In the genomic region with DNA sequence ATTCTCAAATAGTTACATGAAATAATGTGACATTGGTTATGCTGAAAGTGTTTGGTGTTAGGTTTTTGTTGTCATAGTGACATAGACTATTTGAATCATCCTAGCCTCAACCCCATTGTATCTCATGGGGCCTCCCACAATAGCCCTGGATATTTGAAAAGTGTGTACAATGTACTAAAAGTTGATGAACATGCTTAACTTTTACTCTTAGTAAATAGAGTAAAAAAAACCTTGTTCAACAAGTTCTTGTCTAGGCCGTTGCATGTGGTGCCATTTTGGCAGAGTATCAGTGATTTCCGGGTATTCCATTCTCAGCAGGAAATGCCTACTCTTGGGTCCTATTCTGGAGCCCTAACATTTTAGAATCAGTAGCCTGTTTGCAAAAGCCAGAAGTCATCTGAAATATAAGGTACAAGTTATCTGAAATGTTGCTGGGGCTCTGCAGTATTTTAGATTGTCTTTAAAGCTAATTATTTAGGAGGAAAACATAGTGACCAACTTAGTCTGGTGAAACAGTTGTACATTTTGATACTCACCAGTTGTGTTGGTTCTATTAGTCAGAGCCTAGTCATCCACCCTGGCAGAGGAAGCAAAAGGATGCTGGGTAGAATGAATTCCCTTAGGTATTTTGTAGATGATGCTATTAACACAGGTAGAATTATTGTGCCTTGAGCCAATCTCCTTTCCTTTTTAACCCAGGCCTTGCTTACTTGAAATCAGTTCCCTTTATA, we compare ENCODE assay signal across 8 cellular contexts.
DNase-seq lines count a peak whose midpoint lies in the region; ATAC-seq and TF ChIP-seq lines count a peak whose summit lies in the region.

No MANE protein-coding gene starts in this region.

- no peaks in the 10 kb centered on the region for H3K27me3 Mint-ChIP-seq in GM23338 (ENCODE audit: insufficient read depth, low read depth, poor library complexity)

- peaks cover 13% of the 10 kb centered on the region for H3K4me1 Mint-ChIP-seq in GM23338

- no peak overlapping the region for H3K27ac Mint-ChIP-seq in GM23338

- H3F3A ChIP-seq in GM23338 (replicated peaks; ENCODE audit: low read depth) = no peaks in the 10 kb centered on the region

- H3K36me3 Mint-ChIP-seq in GM23338 (ENCODE audit: low read depth) = peaks cover 7% of the 10 kb centered on the region; the same call in 2 of the 3 replicates

- DNase-seq in GM04503 (ENCODE audit: low read depth) = peak; percentile 48
- peak; percentile 25 for DNase-seq in NCI-H82 treated with DMSO at 0.1 percent for 48 hours (lab: John Stamatoyannopoulos, UW; ENCODE audit: unreplicated experiment)
- DNase-seq in dermis microvascular lymphatic vessel endothelial cell (ENCODE audit: low read depth in 2 of 2) = peak; percentile 68 to 90
- peak; percentile 87 for DNase-seq in skeletal muscle cell (ENCODE audit: low read depth)
- DNase-seq in RPMI8226 = no peak
- no peak for DNase-seq in GM23338 (ENCODE audit: low spot score)
- DNase-seq in SK-N-DZ (ENCODE audit: low spot score) = no peak
- no peak for DNase-seq in cerebellum (ENCODE audit: low spot score)

- H3K9me3 Mint-ChIP-seq in GM23338 = no peaks in the 10 kb centered on the region

- H2AFZ ChIP-seq in GM23338 = no peak overlapping the region

- H3K27ac ChIP-seq in GM23338 (ENCODE audit: low read depth) = no peak overlapping the region

- no peak overlapping the region for H3K4me3 ChIP-seq in skeletal muscle cell (ENCODE audit: low read depth, low read length)
- no peak overlapping the region for H3K4me3 ChIP-seq in GM23338

- no peak overlapping the region for H3K4me2 ChIP-seq in GM23338

- ATAC-seq in GM23338 = no peak

- H3K4me1 ChIP-seq in GM23338 (ENCODE audit: insufficient read depth) = peaks cover 5% of the 10 kb centered on the region; the same call in 1 of the 2 replicates

- H3K27me3 ChIP-seq in GM23338 (ENCODE audit: insufficient read depth) = no peaks in the 10 kb centered on the region

- no peak overlapping the region for H3K4me3 Mint-ChIP-seq in GM23338

- H3K36me3 ChIP-seq in GM23338 (ENCODE audit: insufficient read depth) = no peaks in the 10 kb centered on the region

- H3K79me2 ChIP-seq in GM23338 (replicated peaks; ENCODE audit: insufficient read depth) = no peaks in the 10 kb centered on the region

- no peak for TF ChIP-seq CTCF in GM23338 (conservative IDR thresholded peaks at IDR 0.05; ENCODE audit: low read depth in 2 of 2)

- H3K9me2 ChIP-seq in GM23338 (ENCODE audit: insufficient read depth) = no peaks in the 10 kb centered on the region

- H4K20me1 ChIP-seq in GM23338 (replicated peaks; ENCODE audit: insufficient read depth) = no peaks in the 10 kb centered on the region; the same call in 1 of the 2 replicates

TF ChIP-seq in GM23338, 12 proteins besides CTCF, POLR2A, EP300 and RAD21 (continues in another document):
- TF ChIP-seq STAT1 (IDR thresholded peaks at IDR 0.05; ENCODE audit: unreplicated experiment) (no peak), ZNF114 (CRISPR knock-in tag; IDR thresholded peaks at IDR 0.05) (no peak), POLR2AphosphoS5 (IDR thresholded peaks at IDR 0.05; ENCODE audit: low read depth) (no peak), EZH2phosphoT487 (IDR thresholded peaks at IDR 0.05; ENCODE audit: unreplicated experiment) (no peak), NANOG (IDR thresholded peaks at IDR 0.05; ENCODE audit: borderline replicate concordance) (no peak), EZH2 (IDR thresholded peaks at IDR 0.05; ENCODE audit: low read depth, unreplicated experiment) (no peak)
- TF ChIP-seq, protein P1, sequence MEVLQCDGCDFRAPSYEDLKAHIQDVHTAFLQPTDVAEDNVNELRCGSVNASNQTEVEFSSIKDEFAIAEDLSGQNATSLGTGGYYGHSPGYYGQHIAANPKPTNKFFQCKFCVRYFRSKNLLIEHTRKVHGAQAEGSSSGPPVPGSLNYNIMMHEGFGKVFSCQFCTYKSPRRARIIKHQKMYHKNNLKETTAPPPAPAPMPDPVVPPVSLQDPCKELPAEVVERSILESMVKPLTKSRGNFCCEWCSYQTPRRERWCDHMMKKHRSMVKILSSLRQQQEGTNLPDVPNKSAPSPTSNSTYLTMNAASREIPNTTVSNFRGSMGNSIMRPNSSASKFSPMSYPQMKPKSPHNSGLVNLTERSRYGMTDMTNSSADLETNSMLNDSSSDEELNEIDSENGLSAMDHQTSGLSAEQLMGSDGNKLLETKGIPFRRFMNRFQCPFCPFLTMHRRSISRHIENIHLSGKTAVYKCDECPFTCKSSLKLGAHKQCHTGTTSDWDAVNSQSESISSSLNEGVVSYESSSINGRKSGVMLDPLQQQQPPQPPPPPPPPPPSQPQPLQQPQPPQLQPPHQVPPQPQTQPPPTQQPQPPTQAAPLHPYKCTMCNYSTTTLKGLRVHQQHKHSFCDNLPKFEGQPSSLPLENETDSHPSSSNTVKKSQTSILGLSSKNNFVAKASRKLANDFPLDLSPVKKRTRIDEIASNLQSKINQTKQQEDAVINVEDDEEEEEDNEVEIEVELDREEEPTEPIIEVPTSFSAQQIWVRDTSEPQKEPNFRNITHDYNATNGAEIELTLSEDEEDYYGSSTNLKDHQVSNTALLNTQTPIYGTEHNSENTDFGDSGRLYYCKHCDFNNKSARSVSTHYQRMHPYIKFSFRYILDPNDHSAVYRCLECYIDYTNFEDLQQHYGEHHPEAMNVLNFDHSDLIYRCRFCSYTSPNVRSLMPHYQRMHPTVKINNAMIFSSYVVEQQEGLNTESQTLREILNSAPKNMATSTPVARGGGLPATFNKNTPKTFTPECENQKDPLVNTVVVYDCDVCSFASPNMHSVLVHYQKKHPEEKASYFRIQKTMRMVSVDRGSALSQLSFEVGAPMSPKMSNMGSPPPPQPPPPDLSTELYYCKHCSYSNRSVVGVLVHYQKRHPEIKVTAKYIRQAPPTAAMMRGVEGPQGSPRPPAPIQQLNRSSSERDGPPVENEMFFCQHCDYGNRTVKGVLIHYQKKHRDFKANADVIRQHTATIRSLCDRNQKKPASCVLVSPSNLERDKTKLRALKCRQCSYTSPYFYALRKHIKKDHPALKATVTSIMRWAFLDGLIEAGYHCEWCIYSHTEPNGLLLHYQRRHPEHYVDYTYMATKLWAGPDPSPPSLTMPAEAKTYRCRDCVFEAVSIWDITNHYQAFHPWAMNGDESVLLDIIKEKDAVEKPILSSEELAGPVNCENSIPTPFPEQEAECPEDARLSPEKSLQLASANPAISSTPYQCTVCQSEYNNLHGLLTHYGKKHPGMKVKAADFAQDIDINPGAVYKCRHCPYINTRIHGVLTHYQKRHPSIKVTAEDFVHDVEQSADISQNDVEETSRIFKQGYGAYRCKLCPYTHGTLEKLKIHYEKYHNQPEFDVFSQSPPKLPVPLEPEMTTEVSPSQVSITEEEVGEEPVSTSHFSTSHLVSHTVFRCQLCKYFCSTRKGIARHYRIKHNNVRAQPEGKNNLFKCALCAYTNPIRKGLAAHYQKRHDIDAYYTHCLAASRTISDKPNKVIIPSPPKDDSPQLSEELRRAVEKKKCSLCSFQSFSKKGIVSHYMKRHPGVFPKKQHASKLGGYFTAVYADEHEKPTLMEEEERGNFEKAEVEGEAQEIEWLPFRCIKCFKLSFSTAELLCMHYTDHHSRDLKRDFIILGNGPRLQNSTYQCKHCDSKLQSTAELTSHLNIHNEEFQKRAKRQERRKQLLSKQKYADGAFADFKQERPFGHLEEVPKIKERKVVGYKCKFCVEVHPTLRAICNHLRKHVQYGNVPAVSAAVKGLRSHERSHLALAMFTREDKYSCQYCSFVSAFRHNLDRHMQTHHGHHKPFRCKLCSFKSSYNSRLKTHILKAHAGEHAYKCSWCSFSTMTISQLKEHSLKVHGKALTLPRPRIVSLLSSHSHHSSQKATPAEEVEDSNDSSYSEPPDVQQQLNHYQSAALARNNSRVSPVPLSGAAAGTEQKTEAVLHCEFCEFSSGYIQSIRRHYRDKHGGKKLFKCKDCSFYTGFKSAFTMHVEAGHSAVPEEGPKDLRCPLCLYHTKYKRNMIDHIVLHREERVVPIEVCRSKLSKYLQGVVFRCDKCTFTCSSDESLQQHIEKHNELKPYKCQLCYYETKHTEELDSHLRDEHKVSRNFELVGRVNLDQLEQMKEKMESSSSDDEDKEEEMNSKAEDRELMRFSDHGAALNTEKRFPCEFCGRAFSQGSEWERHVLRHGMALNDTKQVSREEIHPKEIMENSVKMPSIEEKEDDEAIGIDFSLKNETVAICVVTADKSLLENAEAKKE (CRISPR knock-in tag; IDR thresholded peaks at IDR 0.05) = no peak
- TF ChIP-seq, protein P2, sequence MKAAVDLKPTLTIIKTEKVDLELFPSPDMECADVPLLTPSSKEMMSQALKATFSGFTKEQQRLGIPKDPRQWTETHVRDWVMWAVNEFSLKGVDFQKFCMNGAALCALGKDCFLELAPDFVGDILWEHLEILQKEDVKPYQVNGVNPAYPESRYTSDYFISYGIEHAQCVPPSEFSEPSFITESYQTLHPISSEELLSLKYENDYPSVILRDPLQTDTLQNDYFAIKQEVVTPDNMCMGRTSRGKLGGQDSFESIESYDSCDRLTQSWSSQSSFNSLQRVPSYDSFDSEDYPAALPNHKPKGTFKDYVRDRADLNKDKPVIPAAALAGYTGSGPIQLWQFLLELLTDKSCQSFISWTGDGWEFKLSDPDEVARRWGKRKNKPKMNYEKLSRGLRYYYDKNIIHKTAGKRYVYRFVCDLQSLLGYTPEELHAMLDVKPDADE (IDR thresholded peaks at IDR 0.05) = no peak
- TF ChIP-seq, protein P3, sequence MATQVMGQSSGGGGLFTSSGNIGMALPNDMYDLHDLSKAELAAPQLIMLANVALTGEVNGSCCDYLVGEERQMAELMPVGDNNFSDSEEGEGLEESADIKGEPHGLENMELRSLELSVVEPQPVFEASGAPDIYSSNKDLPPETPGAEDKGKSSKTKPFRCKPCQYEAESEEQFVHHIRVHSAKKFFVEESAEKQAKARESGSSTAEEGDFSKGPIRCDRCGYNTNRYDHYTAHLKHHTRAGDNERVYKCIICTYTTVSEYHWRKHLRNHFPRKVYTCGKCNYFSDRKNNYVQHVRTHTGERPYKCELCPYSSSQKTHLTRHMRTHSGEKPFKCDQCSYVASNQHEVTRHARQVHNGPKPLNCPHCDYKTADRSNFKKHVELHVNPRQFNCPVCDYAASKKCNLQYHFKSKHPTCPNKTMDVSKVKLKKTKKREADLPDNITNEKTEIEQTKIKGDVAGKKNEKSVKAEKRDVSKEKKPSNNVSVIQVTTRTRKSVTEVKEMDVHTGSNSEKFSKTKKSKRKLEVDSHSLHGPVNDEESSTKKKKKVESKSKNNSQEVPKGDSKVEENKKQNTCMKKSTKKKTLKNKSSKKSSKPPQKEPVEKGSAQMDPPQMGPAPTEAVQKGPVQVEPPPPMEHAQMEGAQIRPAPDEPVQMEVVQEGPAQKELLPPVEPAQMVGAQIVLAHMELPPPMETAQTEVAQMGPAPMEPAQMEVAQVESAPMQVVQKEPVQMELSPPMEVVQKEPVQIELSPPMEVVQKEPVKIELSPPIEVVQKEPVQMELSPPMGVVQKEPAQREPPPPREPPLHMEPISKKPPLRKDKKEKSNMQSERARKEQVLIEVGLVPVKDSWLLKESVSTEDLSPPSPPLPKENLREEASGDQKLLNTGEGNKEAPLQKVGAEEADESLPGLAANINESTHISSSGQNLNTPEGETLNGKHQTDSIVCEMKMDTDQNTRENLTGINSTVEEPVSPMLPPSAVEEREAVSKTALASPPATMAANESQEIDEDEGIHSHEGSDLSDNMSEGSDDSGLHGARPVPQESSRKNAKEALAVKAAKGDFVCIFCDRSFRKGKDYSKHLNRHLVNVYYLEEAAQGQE (IDR thresholded peaks at IDR 0.05; ENCODE audit: unreplicated experiment) = no peak

Comparison
In these comparisons a context has a peak if more than half of its experiments do, and no peak if none do; other contexts are left out.
1. DNase-seq: peak in GM04503 (single experiment), NCI-H82 treated with DMSO at 0.1 percent for 48 hours (single experiment), dermis microvascular lymphatic vessel endothelial cell (2 of 2) and skeletal muscle cell (single experiment); none in RPMI8226 (single experiment), GM23338 (single experiment), SK-N-DZ (single experiment) and cerebellum (single experiment).